Comparison of ENCODE assay signal across 29 cellular contexts in genomic region chr7:97298561-97298960, GRCh38.
A peak's percentile ranks its signal among the peaks of the same experiment; 100 is the strongest.
DNase-seq lines count a peak whose midpoint lies in the region; ATAC-seq, FAIRE-seq and TF ChIP-seq lines count a peak whose summit lies in the region.
"Had no signal": no experiment of that assay in that cellular context is flagged by ENCODE, and none has a peak within 500 bp of the region (broad histone marks: within the 10 kb centered on the region; RNA-seq: fewer than 3 reads in every experiment).

No MANE protein-coding gene starts in this region.

- no peak for TF ChIP-seq EP300 in A549 (IDR thresholded peaks at IDR 0.05)

- TF ChIP-seq CTCF in A549 (IDR thresholded peaks at IDR 0.05) = no peak
- no peak for TF ChIP-seq CTCF in cardiac fibroblast (IDR thresholded peaks at IDR 0.05; ENCODE audit: low read depth, low read length)
- TF ChIP-seq CTCF in gastrocnemius medialis (IDR thresholded peaks at IDR 0.05 in 4 of 5, conservative IDR thresholded peaks at IDR 0.05 in 1 of 5) = no peak

- no peak for ATAC-seq in A549
- ATAC-seq in gastrocnemius medialis = no peak
- ATAC-seq in right cardiac atrium = no peak
- no peak for ATAC-seq in HG02610 (IDR thresholded peaks at IDR 0.05; ENCODE audit: unreplicated experiment)
- ATAC-seq: lower lobe of right lung, psoas muscle had no signal

- H3K27me3 ChIP-seq in gastrocnemius medialis (no peaks in the 10 kb centered on the region), right cardiac atrium (ENCODE audit: control insufficient read depth, insufficient read depth) (no peaks in the 10 kb centered on the region)
- H3K27me3 ChIP-seq: adrenal gland; BLaER1 treated with 17β-estradiol and CSF1 and Interleukin-3, amounts not matched to agents 10 nM and 100 nM; dorsolateral prefrontal cortex; spleen; tibial nerve had no signal

- DNase-seq in A549 (ENCODE audit: low read depth in 1 of 2, low spot score in 1 of 2) (peak in 1 of 2 experiments; percentile 3), HT1080 (ENCODE audit: low read depth) (peak; percentile 54), cardiac fibroblast (ENCODE audit: low read depth in 2 of 2) (peak; percentile 5 to 71), kidney tubule cell (ENCODE audit: low spot score) (peak; percentile 2), gastrocnemius medialis (no peak), right cardiac atrium (no peak), OCI-M1 (lab: John Stamatoyannopoulos, UW) (no peak)
- DNase-seq: ACHN; activated CD4-positive, alpha-beta T cell treated with anti-CD3 and anti-CD28 coated beads for 1 hour; activated gamma-delta T cell treated with Interleukin-2 at 50 U/mL for 16 hours; activated T-cell treated with anti-CD3 and anti-CD28 coated beads, Interleukin-2, amount 50 U/mL, for 1 hour; adrenal gland; dorsolateral prefrontal cortex; Karpas-422; lower lobe of right lung; NCI-H1048; NCI-H187; NCI-H774; psoas muscle; SHP77; spleen; stimulated activated CD4-positive, alpha-beta T cell treated with anti-CD3 and anti-CD28 coated beads, Interleukin-4, amount 100 ng/mL, for 4 hours; T-helper 1 cell had no signal

- intact Hi-C loops in gastrocnemius medialis (cut with DNase I; ENCODE audit: low total_unique reads) = no loop called here
- intact Hi-C loops in right cardiac atrium (cut with DNase I) = no loop called here

- no peak overlapping the region for H3K4me3 ChIP-seq in A549
- H3K4me3 ChIP-seq in cardiac fibroblast (replicated peaks in 1 of 2; ENCODE audit: low read depth in 2 of 2, low read length in 2 of 2) = no peak overlapping the region
- H3K4me3 ChIP-seq in gastrocnemius medialis = no peak overlapping the region
- H3K4me3 ChIP-seq in right cardiac atrium (ENCODE audit: low read length) = no peak overlapping the region
- H3K4me3 ChIP-seq: adrenal gland; BLaER1 treated with 17β-estradiol and CSF1 and Interleukin-3, amounts not matched to agents 10 nM and 100 nM; dorsolateral prefrontal cortex; HAP-1; lower lobe of right lung; psoas muscle; spleen; tibial nerve had no signal

- no peaks in the 10 kb centered on the region for H3K4me1 ChIP-seq in A549
- no peaks in the 10 kb centered on the region for H3K4me1 ChIP-seq in gastrocnemius medialis
- H3K4me1 ChIP-seq in right cardiac atrium (ENCODE audit: control insufficient read depth, insufficient read depth, low read length) = no peaks in the 10 kb centered on the region
- H3K4me1 ChIP-seq: adrenal gland; BLaER1 treated with 17β-estradiol and CSF1 and Interleukin-3, amounts not matched to agents 10 nM and 100 nM; HAP-1; lower lobe of right lung; psoas muscle; spleen; tibial nerve had no signal

- H3K36me3 ChIP-seq in gastrocnemius medialis = no peaks in the 10 kb centered on the region
- H3K36me3 ChIP-seq: adrenal gland; BLaER1 treated with 17β-estradiol and CSF1 and Interleukin-3, amounts not matched to agents 10 nM and 100 nM; HAP-1; lower lobe of right lung; spleen; tibial nerve had no signal

- in situ Hi-C loops in gastrocnemius medialis (cut with MboI; ENCODE audit: low sequenced_read_pairs in 4 of 4) = no loop called here

- no peak overlapping the region for H3K27ac ChIP-seq in A549
- H3K27ac ChIP-seq in gastrocnemius medialis = no peak overlapping the region
- no peak overlapping the region for H3K27ac ChIP-seq in right cardiac atrium (ENCODE audit: low read length)
- H3K27ac ChIP-seq: adrenal gland; BLaER1 treated with 17β-estradiol and CSF1 and Interleukin-3, amounts not matched to agents 10 nM and 100 nM; dorsolateral prefrontal cortex; lower lobe of right lung; psoas muscle; spleen; tibial nerve had no signal

- no peak for FAIRE-seq in A549 (lab: Jason Lieb, UNC)
- FAIRE-seq: frontal cortex, keratinocyte had no signal

- POLR2A ChIA-PET in A549 (lab: Yijun Ruan, JAX) = no interaction called here

- H3K4me2 ChIP-seq in A549 = no peak overlapping the region
- H3K4me2 ChIP-seq: BLaER1 treated with 17β-estradiol and CSF1 and Interleukin-3, amounts not matched to agents 10 nM and 100 nM had no signal

- H3K9me3 ChIP-seq in A549 (no peaks in the 10 kb centered on the region), gastrocnemius medialis (no peaks in the 10 kb centered on the region), right cardiac atrium (ENCODE audit: control insufficient read depth, low read length) (no peaks in the 10 kb centered on the region)
- H3K9me3 ChIP-seq: adrenal gland; BLaER1 treated with 17β-estradiol and CSF1 and Interleukin-3, amounts not matched to agents 10 nM and 100 nM; HAP-1; lower lobe of right lung; psoas muscle; spleen; tibial nerve had no signal

- CTCF ChIA-PET in A549 (lab: Yijun Ruan, JAX) = no interaction called here

- 89% methylated on average over 2 of the region's 2 CpGs for WGBS in A549 (ENCODE audit: missing lambda C conversion rate)
- WGBS in right cardiac atrium = 81% methylated on average over 2 of the region's 2 CpGs

- TF ChIP-seq POLR2A in A549 (IDR thresholded peaks at IDR 0.05; ENCODE audit: low read length) = no peak
- no peak for TF ChIP-seq POLR2A in gastrocnemius medialis (IDR thresholded peaks at IDR 0.05)

- no peak for TF ChIP-seq RAD21 in A549 (conservative IDR thresholded peaks at IDR 0.05 in 1 of 2, IDR thresholded peaks at IDR 0.05 in 1 of 2)

TF ChIP-seq in A549, 52 proteins besides CTCF, POLR2A, EP300 and RAD21:
- no peak for TF ChIP-seq BCL3 (IDR thresholded peaks at IDR 0.05)
- TF ChIP-seq MAFK (IDR thresholded peaks at IDR 0.05; ENCODE audit: partially characterized antibody) = peak; percentile 36
- TF ChIP-seq, protein P1, sequence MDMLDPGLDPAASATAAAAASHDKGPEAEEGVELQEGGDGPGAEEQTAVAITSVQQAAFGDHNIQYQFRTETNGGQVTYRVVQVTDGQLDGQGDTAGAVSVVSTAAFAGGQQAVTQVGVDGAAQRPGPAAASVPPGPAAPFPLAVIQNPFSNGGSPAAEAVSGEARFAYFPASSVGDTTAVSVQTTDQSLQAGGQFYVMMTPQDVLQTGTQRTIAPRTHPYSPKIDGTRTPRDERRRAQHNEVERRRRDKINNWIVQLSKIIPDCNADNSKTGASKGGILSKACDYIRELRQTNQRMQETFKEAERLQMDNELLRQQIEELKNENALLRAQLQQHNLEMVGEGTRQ (IDR thresholded peaks at IDR 0.05) = no peak
- no peak for TF ChIP-seq HDAC2 (IDR thresholded peaks at IDR 0.05)
- TF ChIP-seq MAZ (IDR thresholded peaks at IDR 0.05; ENCODE audit: borderline replicate concordance, low read depth, low read length) = no peak
- TF ChIP-seq, protein P2, sequence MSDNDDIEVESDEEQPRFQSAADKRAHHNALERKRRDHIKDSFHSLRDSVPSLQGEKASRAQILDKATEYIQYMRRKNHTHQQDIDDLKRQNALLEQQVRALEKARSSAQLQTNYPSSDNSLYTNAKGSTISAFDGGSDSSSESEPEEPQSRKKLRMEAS (IDR thresholded peaks at IDR 0.05) = no peak
- TF ChIP-seq NFE2L2 (conservative IDR thresholded peaks at IDR 0.05; ENCODE audit: low read length) = peak; percentile 84
- no peak for TF ChIP-seq FOXS1 (CRISPR knock-in tag; IDR thresholded peaks at IDR 0.05)
- no peak for TF ChIP-seq MYC (IDR thresholded peaks at IDR 0.05; ENCODE audit: borderline replicate concordance, low read length)
- no peak for TF ChIP-seq ZFP36 (IDR thresholded peaks at IDR 0.05; ENCODE audit: borderline replicate concordance, partially characterized antibody)

Comparison
In these comparisons a context has a peak if more than half of its experiments do, and no peak if none do; other contexts are left out.
1. DNase-seq: peak in HT1080 (single experiment), cardiac fibroblast (2 of 2) and kidney tubule cell (single experiment); none in gastrocnemius medialis (0 of 2), right cardiac atrium (0 of 3) and OCI-M1 (single experiment).